ENCODE assay signal across 1 cellular context in genomic region chr5:150410524-150411244, GRCh38.
TF ChIP-seq lines count a peak whose summit lies in the region.

No MANE protein-coding gene starts in this region.

TF ChIP-seq in K562, 482 proteins besides CTCF, POLR2A, EP300 and RAD21 (continued from another document):
- TF ChIP-seq XRCC3 (IDR thresholded peaks at IDR 0.05): no peak
- TF ChIP-seq TSHZ1 (CRISPR knock-in tag; IDR thresholded peaks at IDR 0.05): no peak
- TF ChIP-seq PTTG1 (tag; IDR thresholded peaks at IDR 0.05; ENCODE audit: low read depth): no peak
- no peak for TF ChIP-seq ZNF584 (CRISPR knock-in tag; IDR thresholded peaks at IDR 0.05; ENCODE audit: low read depth)
- TF ChIP-seq ID3 (CRISPR knock-in tag; IDR thresholded peaks at IDR 0.05): no peak
- TF ChIP-seq ID3 (tag; IDR thresholded peaks at IDR 0.05): no peak
- TF ChIP-seq MTF1 (CRISPR knock-in tag; IDR thresholded peaks at IDR 0.05; ENCODE audit: borderline replicate concordance): no peak
- TF ChIP-seq HDAC1 (IDR thresholded peaks at IDR 0.05): no peak
- TF ChIP-seq PYGO2 (tag; IDR thresholded peaks at IDR 0.05): no peak
- TF ChIP-seq RFX1 (IDR thresholded peaks at IDR 0.05): no peak
- TF ChIP-seq NFYB (IDR thresholded peaks at IDR 0.05; ENCODE audit: extremely low read depth, insufficient read length): peak; percentile 97
- TF ChIP-seq EP400 (IDR thresholded peaks at IDR 0.05): peak; percentile 23; the same call in 1 of the 2 replicates
- TF ChIP-seq GTF2A2 (tag; IDR thresholded peaks at IDR 0.05): no peak
- no peak for TF ChIP-seq SLC30A9 (CRISPR knock-in tag; IDR thresholded peaks at IDR 0.05)
- TF ChIP-seq ZFX (CRISPR knock-in tag; IDR thresholded peaks at IDR 0.05): no peak
- no peak for TF ChIP-seq SNRNP70 (optimal IDR thresholded peaks at IDR 0.05; ENCODE audit: low read depth, low read length)
- TF ChIP-seq CREB1 (IDR thresholded peaks at IDR 0.05): peak; percentile 88
- TF ChIP-seq CREB1 (CRISPR knock-in tag; IDR thresholded peaks at IDR 0.05): peak; percentile 88
- no peak for TF ChIP-seq ZNF347 (CRISPR knock-in tag; IDR thresholded peaks at IDR 0.05; ENCODE audit: low read depth)
- no peak for TF ChIP-seq MNT (conservative IDR thresholded peaks at IDR 0.05)
- no peak for TF ChIP-seq TSC22D4 (tag; IDR thresholded peaks at IDR 0.05)
- TF ChIP-seq CEBPZ (IDR thresholded peaks at IDR 0.05; ENCODE audit: borderline replicate concordance, low read depth, low read length): no peak
- peak; percentile 55 for TF ChIP-seq RBM25 (IDR thresholded peaks at IDR 0.05; ENCODE audit: low read depth, low read length, severe bottlenecking)
- peak; percentile 93 for TF ChIP-seq CREM (IDR thresholded peaks at IDR 0.05; ENCODE audit: low read depth)
- TF ChIP-seq FOS (IDR thresholded peaks at IDR 0.05; ENCODE audit: extremely low read depth, insufficient read length): peak; percentile 68
- TF ChIP-seq ZBED1 (IDR thresholded peaks at IDR 0.05): no peak
- peak; percentile 54; the same call in 1 of the 2 replicates for TF ChIP-seq HES1 (IDR thresholded peaks at IDR 0.05; ENCODE audit: low read depth)
- no peak for TF ChIP-seq TBP (optimal IDR thresholded peaks at IDR 0.05; ENCODE audit: low read depth, low read length)
TF ChIP-seq in K562: peak in this region for 18.
